Comparison of ENCODE assay signal across 1 cellular context in the genomic region with DNA sequence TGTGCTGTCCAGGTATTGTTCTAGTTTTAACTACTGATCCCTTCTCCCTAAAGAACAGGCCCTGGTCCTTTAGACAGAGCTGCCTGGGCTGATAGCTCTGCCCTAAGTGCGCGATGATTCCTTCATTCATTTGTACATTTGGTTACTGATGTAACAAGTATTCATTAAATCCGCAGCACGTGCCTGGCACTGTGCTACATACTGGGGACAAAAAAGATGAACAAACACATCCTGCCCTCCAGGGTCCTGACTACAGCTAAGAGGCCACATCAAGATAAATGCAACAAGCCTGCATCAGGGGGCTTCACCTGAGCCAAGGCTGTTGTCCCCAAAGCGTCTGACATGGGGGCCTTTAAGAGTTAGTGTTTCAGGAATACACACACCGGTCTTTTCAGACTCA.
TF ChIP-seq lines count a peak whose summit lies in the region.

No MANE protein-coding gene starts in this region.

TF ChIP-seq in WTC11, 78 proteins besides CTCF, POLR2A, EP300 and RAD21 (continued from another document):
- TF ChIP-seq, protein P1, sequence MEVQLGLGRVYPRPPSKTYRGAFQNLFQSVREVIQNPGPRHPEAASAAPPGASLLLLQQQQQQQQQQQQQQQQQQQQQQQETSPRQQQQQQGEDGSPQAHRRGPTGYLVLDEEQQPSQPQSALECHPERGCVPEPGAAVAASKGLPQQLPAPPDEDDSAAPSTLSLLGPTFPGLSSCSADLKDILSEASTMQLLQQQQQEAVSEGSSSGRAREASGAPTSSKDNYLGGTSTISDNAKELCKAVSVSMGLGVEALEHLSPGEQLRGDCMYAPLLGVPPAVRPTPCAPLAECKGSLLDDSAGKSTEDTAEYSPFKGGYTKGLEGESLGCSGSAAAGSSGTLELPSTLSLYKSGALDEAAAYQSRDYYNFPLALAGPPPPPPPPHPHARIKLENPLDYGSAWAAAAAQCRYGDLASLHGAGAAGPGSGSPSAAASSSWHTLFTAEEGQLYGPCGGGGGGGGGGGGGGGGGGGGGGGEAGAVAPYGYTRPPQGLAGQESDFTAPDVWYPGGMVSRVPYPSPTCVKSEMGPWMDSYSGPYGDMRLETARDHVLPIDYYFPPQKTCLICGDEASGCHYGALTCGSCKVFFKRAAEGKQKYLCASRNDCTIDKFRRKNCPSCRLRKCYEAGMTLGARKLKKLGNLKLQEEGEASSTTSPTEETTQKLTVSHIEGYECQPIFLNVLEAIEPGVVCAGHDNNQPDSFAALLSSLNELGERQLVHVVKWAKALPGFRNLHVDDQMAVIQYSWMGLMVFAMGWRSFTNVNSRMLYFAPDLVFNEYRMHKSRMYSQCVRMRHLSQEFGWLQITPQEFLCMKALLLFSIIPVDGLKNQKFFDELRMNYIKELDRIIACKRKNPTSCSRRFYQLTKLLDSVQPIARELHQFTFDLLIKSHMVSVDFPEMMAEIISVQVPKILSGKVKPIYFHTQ (CRISPR knock-in tag; IDR thresholded peaks at IDR 0.05), result no peak
- TF ChIP-seq SMAD3 (CRISPR knock-in tag; IDR thresholded peaks at IDR 0.05; ENCODE audit: borderline replicate concordance) (no peak), RELA (CRISPR knock-in tag; IDR thresholded peaks at IDR 0.05; ENCODE audit: borderline replicate concordance) (no peak), TP53 (CRISPR knock-in tag; IDR thresholded peaks at IDR 0.05) (no peak), GRHL2 (CRISPR knock-in tag; IDR thresholded peaks at IDR 0.05; ENCODE audit: insufficient replicate concordance, severe bottlenecking) (no peak), TEAD1 (CRISPR knock-in tag; IDR thresholded peaks at IDR 0.05) (no peak), SP1 (CRISPR knock-in tag; conservative IDR thresholded peaks at IDR 0.05) (no peak)
- TF ChIP-seq, protein P2, sequence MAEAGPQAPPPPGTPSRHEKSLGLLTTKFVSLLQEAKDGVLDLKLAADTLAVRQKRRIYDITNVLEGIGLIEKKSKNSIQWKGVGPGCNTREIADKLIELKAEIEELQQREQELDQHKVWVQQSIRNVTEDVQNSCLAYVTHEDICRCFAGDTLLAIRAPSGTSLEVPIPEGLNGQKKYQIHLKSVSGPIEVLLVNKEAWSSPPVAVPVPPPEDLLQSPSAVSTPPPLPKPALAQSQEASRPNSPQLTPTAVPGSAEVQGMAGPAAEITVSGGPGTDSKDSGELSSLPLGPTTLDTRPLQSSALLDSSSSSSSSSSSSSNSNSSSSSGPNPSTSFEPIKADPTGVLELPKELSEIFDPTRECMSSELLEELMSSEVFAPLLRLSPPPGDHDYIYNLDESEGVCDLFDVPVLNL (CRISPR knock-in tag; IDR thresholded peaks at IDR 0.05; ENCODE audit: borderline replicate concordance, low read depth), result no peak
- TF ChIP-seq, protein P3, sequence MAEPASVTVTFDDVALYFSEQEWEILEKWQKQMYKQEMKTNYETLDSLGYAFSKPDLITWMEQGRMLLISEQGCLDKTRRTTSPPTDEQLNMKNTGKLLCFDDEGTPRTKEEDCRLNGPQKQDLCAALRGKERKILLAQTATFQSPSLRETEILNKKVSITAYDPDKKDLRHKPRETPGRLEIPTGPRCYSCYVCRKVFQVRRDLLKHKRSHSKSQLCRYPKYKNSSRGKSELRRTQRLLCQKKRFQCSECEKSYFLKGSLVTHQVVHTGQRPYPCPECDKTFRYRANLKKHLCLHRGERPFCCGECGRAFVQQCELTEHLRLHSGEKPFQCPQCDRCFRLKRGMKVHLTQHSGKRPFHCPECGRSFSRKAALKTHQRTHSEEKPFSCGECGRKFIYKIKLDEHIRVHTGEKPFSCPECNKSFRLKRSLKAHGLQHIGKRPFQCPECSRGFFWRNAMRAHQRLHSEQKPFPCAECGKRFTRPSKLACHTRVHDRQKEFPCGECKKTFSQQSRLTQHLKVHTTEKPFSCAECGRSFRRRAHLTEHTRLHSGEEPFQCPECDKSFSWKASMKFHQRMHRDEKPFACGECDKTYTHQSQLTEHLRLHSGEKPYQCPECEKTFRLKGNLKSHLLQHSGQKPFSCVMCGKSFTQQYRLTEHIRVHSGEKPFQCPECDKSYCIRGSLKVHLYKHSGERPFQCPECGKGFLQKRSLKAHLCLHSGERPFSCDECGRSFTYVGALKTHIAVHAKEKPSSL (CRISPR knock-in tag; conservative IDR thresholded peaks at IDR 0.05), result no peak
